In genomic region chr1:1406101-1406820, GRCh38 we compare ENCODE assay signal across 9 cellular contexts. TPM values are rescaled to one million over a fixed set of nuclear protein-coding genes. Genes with fewer than 3 reads are reported as not detected.
DNase-seq lines count a peak whose midpoint lies in the region; ATAC-seq, FAIRE-seq and TF ChIP-seq lines count a peak whose summit lies in the region.
"Had no signal": no experiment of that assay in that cellular context is flagged by ENCODE, and none has a peak within 500 bp of the region (broad histone marks: within the 10 kb centered on the region; RNA-seq: fewer than 3 reads in every experiment).

No MANE protein-coding gene starts in this region.

- TF ChIP-seq CTCF in foreskin fibroblast (IDR thresholded peaks at IDR 0.05; ENCODE audit: low read depth, low read length) (no peak), GM13977 (IDR thresholded peaks at IDR 0.05; ENCODE audit: extremely low read depth, insufficient read depth, missing control alignments) (no peak)

- peak overlapping the region; percentile 91 for H3K27ac Mint-ChIP-seq in T-helper 17 cell

- H3K36me3 ChIP-seq in H7 (replicated peaks; ENCODE audit: control insufficient read depth, insufficient read depth, low read length), result peaks cover 22% of the 10 kb centered on the region

- no peak for ATAC-seq in T-helper 17 cell
- ATAC-seq in HG03469 (IDR thresholded peaks at IDR 0.05; ENCODE audit: unreplicated experiment), result no peak

- peaks cover 12% of the 10 kb centered on the region for H3K4me1 Mint-ChIP-seq in T-helper 17 cell

- FAIRE-seq in H54 (lab: Jason Lieb, UNC), result no peak

- in situ Hi-C loops in GM13977 (cut with MboI; ENCODE audit: low pct_unique_long_range_greater_than_20kb, low sequenced_read_pairs, unreplicated experiment), result no loop called here

- peak overlapping the region; percentile 93 for H3K4me3 Mint-ChIP-seq in T-helper 17 cell

- no peak for TF ChIP-seq POLR2A in H54 (IDR thresholded peaks at IDR 0.05; ENCODE audit: low read depth, low read length)

- no peaks in the 10 kb centered on the region for H3K27me3 ChIP-seq in H7 (ENCODE audit: control insufficient read depth, insufficient read depth, low read length)

- DNase-seq in H7 (peak; percentile 67), T-helper 17 cell (no peak), foreskin fibroblast (peak in 1 of 2 donors; percentile 20), skeletal muscle cell (ENCODE audit: low read depth) (no peak), GM13977 (ENCODE audit: low spot score) (no peak), H54 (ENCODE audit: insufficient read length, low spot score) (no peak)
- no peak for DNase-seq in activated effector memory CD4-positive, alpha-beta T cell treated with Interleukin-2 at 50 U/mL for 16 hours

- peaks cover 3% of the 10 kb centered on the region for H3K36me3 Mint-ChIP-seq in T-helper 17 cell (ENCODE audit: low read depth)

- H3K4me3 ChIP-seq in H7 (ENCODE audit: insufficient read depth, low read depth, low read length) (peak overlapping the region; percentile 99), foreskin fibroblast (ENCODE audit: low read depth in 1 of 2, low read length in 2 of 2) (peak overlapping the region; percentile 87 to 99), skeletal muscle cell (ENCODE audit: low read depth, low read length) (peak overlapping the region; percentile 95)

- H3K9me3 ChIP-seq in T-helper 17 cell (ENCODE audit: control insufficient read depth, low read length, poor library complexity, severe bottlenecking), result no peaks in the 10 kb centered on the region

- H3K27me3 Mint-ChIP-seq in T-helper 17 cell, result no peaks in the 10 kb centered on the region

RNA-seq across cellular contexts. Expression of gene MRPL20, which starts 0.8 kb away (rescaled TPM):
- 184 and 267 TPM in 2 replicates for total RNA-seq in H7 (2014; rRNA removed; shearing (Covaris generic))
- 10 to 100 TPM; 88.0 to 92.1 TPM for total RNA-seq in T-helper 17 cell

RNA-seq across cellular contexts. Expression of gene CCNL2, which starts 7.1 kb away (rescaled TPM):
- total RNA-seq in H7 (2014; rRNA removed; shearing (Covaris generic)), result 147 and 200 TPM in 2 replicates
- 100 to 1,000 TPM; 231 to 252 TPM for total RNA-seq in T-helper 17 cell

RNA-seq across cellular contexts. Expression of gene ANKRD65, which starts 14.8 kb away (rescaled TPM):
- total RNA-seq in H7 (2014; rRNA removed; shearing (Covaris generic)), result 0.67 TPM in 1 of 2 replicates, not detected in the other
- total RNA-seq in T-helper 17 cell, result not detected
- total RNA-seq: T-helper 2 cell treated with Interferon-gamma antibody and Interleukin-4, amounts not matched to agents 100 ng/mL and 5 ng/mL, for 36 hours had no signal

RNA-seq across cellular contexts. Expression of gene VWA1, which starts 29.2 kb away (rescaled TPM):
- 32.1 and 37.1 TPM in 2 replicates for total RNA-seq in H7 (2014; rRNA removed; shearing (Covaris generic))
- total RNA-seq in T-helper 17 cell, result not detected

RNA-seq across cellular contexts. Expression of gene AURKAIP1, which starts 31.3 kb away (rescaled TPM):
- total RNA-seq in H7 (2014; rRNA removed; shearing (Covaris generic)), result 275 and 320 TPM in 2 replicates
- total RNA-seq in T-helper 17 cell, result 10 to 100 TPM; 58.3 to 62.6 TPM
